Comparison of ENCODE assay signal across 1 cellular context in genomic region chr20:41693136-41693979, GRCh38.
TF ChIP-seq lines count a peak whose summit lies in the region.

No MANE protein-coding gene starts in this region.

TF ChIP-seq in H1, 55 proteins besides CTCF, POLR2A, EP300 and RAD21:
- no peak for TF ChIP-seq FOSL1 (IDR thresholded peaks at IDR 0.05; ENCODE audit: insufficient read depth, low read depth, low read length)
- no peak for TF ChIP-seq CBX5 (IDR thresholded peaks at IDR 0.05; ENCODE audit: low read depth, low read length)
- TF ChIP-seq ZNF274 (IDR thresholded peaks at IDR 0.05; ENCODE audit: borderline replicate concordance, extremely low read depth, low read length): no peak
- TF ChIP-seq BRCA1 (IDR thresholded peaks at IDR 0.05; ENCODE audit: low read depth, low read length): no peak
- TF ChIP-seq BCL11A (IDR thresholded peaks at IDR 0.05; ENCODE audit: low read depth in 2 of 2, low read length in 2 of 2): no peak
- TF ChIP-seq SAP30 (IDR thresholded peaks at IDR 0.05; ENCODE audit: insufficient read depth, insufficient replicate concordance, low read length): peak; percentile 8
- no peak for TF ChIP-seq CHD1 (IDR thresholded peaks at IDR 0.05; ENCODE audit: low read depth, low read length)
- TF ChIP-seq CTBP2 (IDR thresholded peaks at IDR 0.05; ENCODE audit: borderline replicate concordance, insufficient read depth, insufficient read length, low read length): no peak
- no peak; the same call in 1 of the 2 replicates for TF ChIP-seq CHD2 (IDR thresholded peaks at IDR 0.05; ENCODE audit: low read length)
- TF ChIP-seq NRF1 (IDR thresholded peaks at IDR 0.05; ENCODE audit: low read depth, low read length): no peak
- TF ChIP-seq GABPA (IDR thresholded peaks at IDR 0.05; ENCODE audit: borderline replicate concordance, insufficient read depth, low read length): peak; percentile 97
- no peak for TF ChIP-seq HDAC6 (IDR thresholded peaks at IDR 0.05; ENCODE audit: low read depth, low read length)
- TF ChIP-seq, protein P1, sequence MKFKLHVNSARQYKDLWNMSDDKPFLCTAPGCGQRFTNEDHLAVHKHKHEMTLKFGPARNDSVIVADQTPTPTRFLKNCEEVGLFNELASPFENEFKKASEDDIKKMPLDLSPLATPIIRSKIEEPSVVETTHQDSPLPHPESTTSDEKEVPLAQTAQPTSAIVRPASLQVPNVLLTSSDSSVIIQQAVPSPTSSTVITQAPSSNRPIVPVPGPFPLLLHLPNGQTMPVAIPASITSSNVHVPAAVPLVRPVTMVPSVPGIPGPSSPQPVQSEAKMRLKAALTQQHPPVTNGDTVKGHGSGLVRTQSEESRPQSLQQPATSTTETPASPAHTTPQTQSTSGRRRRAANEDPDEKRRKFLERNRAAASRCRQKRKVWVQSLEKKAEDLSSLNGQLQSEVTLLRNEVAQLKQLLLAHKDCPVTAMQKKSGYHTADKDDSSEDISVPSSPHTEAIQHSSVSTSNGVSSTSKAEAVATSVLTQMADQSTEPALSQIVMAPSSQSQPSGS (IDR thresholded peaks at IDR 0.05; ENCODE audit: low read length): no peak
- TF ChIP-seq RBBP5 (IDR thresholded peaks at IDR 0.05; ENCODE audit: borderline replicate concordance, low read depth, low read length): no peak
- TF ChIP-seq JUN (IDR thresholded peaks at IDR 0.05; ENCODE audit: low read depth, low read length): no peak
- TF ChIP-seq MAX (IDR thresholded peaks at IDR 0.05): peak; percentile 81
- peak; percentile 87 for TF ChIP-seq SP1 (IDR thresholded peaks at IDR 0.05; ENCODE audit: low read depth, low read length)
- peak; percentile 76; the same call in 1 of the 2 replicates for TF ChIP-seq SP4 (IDR thresholded peaks at IDR 0.05; ENCODE audit: low read length)
- no peak for TF ChIP-seq CEBPB (IDR thresholded peaks at IDR 0.05; ENCODE audit: low read depth, low read length)
- TF ChIP-seq BACH1 (IDR thresholded peaks at IDR 0.05; ENCODE audit: low read length): no peak
- TF ChIP-seq SRF (IDR thresholded peaks at IDR 0.05; ENCODE audit: low read depth, low read length): no peak
- TF ChIP-seq SIX5 (IDR thresholded peaks at IDR 0.05; ENCODE audit: low read depth, low read length): peak; percentile 96
- TF ChIP-seq, protein P2, sequence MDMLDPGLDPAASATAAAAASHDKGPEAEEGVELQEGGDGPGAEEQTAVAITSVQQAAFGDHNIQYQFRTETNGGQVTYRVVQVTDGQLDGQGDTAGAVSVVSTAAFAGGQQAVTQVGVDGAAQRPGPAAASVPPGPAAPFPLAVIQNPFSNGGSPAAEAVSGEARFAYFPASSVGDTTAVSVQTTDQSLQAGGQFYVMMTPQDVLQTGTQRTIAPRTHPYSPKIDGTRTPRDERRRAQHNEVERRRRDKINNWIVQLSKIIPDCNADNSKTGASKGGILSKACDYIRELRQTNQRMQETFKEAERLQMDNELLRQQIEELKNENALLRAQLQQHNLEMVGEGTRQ (IDR thresholded peaks at IDR 0.05; ENCODE audit: low read length): no peak
- peak; percentile 61 for TF ChIP-seq E2F6 (IDR thresholded peaks at IDR 0.05)
- TF ChIP-seq HDAC2 (IDR thresholded peaks at IDR 0.05; ENCODE audit: borderline replicate concordance in 1 of 2, low read depth in 2 of 2, low read length in 2 of 2): no peak
- no peak for TF ChIP-seq TAF7 (optimal IDR thresholded peaks at IDR 0.05; ENCODE audit: borderline replicate concordance, low read depth, low read length)
- peak; percentile 85; the same call in 1 of the 2 replicates for TF ChIP-seq KDM5A (IDR thresholded peaks at IDR 0.05; ENCODE audit: low read length)
- peak; percentile 14 for TF ChIP-seq PHF8 (conservative IDR thresholded peaks at IDR 0.05; ENCODE audit: low read depth, low read length)
- TF ChIP-seq SIRT6 (IDR thresholded peaks at IDR 0.05; ENCODE audit: low read length): no peak
- TF ChIP-seq ASH2L (IDR thresholded peaks at IDR 0.05; ENCODE audit: low read length): peak; percentile 92
- no peak for TF ChIP-seq MAFK (IDR thresholded peaks at IDR 0.05; ENCODE audit: low read depth, low read length)
- TF ChIP-seq GTF2F1 (IDR thresholded peaks at IDR 0.05; ENCODE audit: borderline replicate concordance, low read depth, low read length): no peak
- TF ChIP-seq, protein P3, sequence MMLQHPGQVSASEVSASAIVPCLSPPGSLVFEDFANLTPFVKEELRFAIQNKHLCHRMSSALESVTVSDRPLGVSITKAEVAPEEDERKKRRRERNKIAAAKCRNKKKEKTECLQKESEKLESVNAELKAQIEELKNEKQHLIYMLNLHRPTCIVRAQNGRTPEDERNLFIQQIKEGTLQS (IDR thresholded peaks at IDR 0.05; ENCODE audit: insufficient read depth, low read depth, low read length): no peak
- no peak for TF ChIP-seq POU5F1 (IDR thresholded peaks at IDR 0.05; ENCODE audit: low read depth, low read length)
- TF ChIP-seq YY1 (IDR thresholded peaks at IDR 0.05; ENCODE audit: low read depth, low read length): peak; percentile 99
- peak; percentile 61; the same call in 1 of the 2 replicates for TF ChIP-seq CREB1 (IDR thresholded peaks at IDR 0.05)
- TF ChIP-seq TCF12 (IDR thresholded peaks at IDR 0.05; ENCODE audit: low read depth, low read length): no peak
- peak; percentile 88 for TF ChIP-seq TBP (IDR thresholded peaks at IDR 0.05; ENCODE audit: low read depth, low read length)
- no peak for TF ChIP-seq NANOG (IDR thresholded peaks at IDR 0.05; ENCODE audit: insufficient read depth, low read depth, low read length, poor library complexity, severe bottlenecking)
- TF ChIP-seq CBX8 (IDR thresholded peaks at IDR 0.05; ENCODE audit: borderline replicate concordance, low read depth, low read length): no peak
- TF ChIP-seq RFX5 (IDR thresholded peaks at IDR 0.05; ENCODE audit: borderline replicate concordance, low read depth, low read length): no peak
- no peak for TF ChIP-seq RXRA (IDR thresholded peaks at IDR 0.05; ENCODE audit: insufficient read depth, low read depth, low read length)
- peak; percentile 17; the same call in 1 of the 2 replicates for TF ChIP-seq EGR1 (IDR thresholded peaks at IDR 0.05; ENCODE audit: borderline replicate concordance, low read depth, low read length)
- TF ChIP-seq KDM1A (IDR thresholded peaks at IDR 0.05; ENCODE audit: borderline replicate concordance, low read length): no peak
- TF ChIP-seq SIN3A (conservative IDR thresholded peaks at IDR 0.05 in 1 of 2, IDR thresholded peaks at IDR 0.05 in 1 of 2; ENCODE audit: low read depth in 1 of 2, low read length in 2 of 2): peak; percentile 62 to 67; a peak in 3 of 4 replicates
- TF ChIP-seq CHD7 (IDR thresholded peaks at IDR 0.05; ENCODE audit: insufficient replicate concordance, low read length): no peak
- TF ChIP-seq EZH2 (IDR thresholded peaks at IDR 0.05; ENCODE audit: low read depth, low read length, severe bottlenecking): no peak
- no peak for TF ChIP-seq JUND (IDR thresholded peaks at IDR 0.05; ENCODE audit: low read length)
- no peak for TF ChIP-seq RNF2 (IDR thresholded peaks at IDR 0.05; ENCODE audit: borderline replicate concordance, low read depth, low read length, missing control alignments, poor library complexity, severe bottlenecking)
- no peak for TF ChIP-seq SP2 (IDR thresholded peaks at IDR 0.05; ENCODE audit: low read length)
- peak; percentile 87 for TF ChIP-seq TAF1 (IDR thresholded peaks at IDR 0.05; ENCODE audit: low read depth, low read length)
- no peak for TF ChIP-seq SUZ12 (IDR thresholded peaks at IDR 0.05; ENCODE audit: low read length)
- no peak for TF ChIP-seq TEAD4 (IDR thresholded peaks at IDR 0.05; ENCODE audit: low read depth, low read length)
- TF ChIP-seq POLR2AphosphoS5 (IDR thresholded peaks at IDR 0.05; ENCODE audit: low read depth, low read length): peak; percentile 91
- TF ChIP-seq KDM4A (IDR thresholded peaks at IDR 0.05; ENCODE audit: low read depth, low read length, severe bottlenecking): peak; percentile 52
